In the genomic region with DNA sequence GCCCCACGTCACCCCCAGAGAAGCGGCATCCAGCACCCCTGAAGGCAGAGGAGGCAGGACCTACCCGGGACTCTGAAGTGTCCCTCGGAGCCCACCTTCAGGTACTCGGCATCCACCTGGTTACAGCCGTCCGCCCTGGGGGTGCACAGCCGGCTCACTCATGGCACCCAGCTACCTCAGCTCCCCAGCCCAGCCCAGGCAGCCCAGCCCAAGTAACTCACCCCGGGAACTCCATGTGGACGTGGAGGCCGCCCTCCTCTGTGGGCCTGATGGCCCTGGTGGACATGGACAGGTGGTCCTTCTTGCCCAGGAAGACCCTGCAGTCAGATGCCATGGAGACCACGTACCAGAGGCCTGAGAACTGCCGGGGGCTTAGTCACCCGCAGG, we compare ENCODE assay signal across 19 cellular contexts. TPM values are rescaled to one million over a fixed set of nuclear protein-coding genes. Genes with fewer than 3 reads are reported as not detected.
DNase-seq lines count a peak whose midpoint lies in the region; TF ChIP-seq lines count a peak whose summit lies in the region.
"Had no signal": no experiment of that assay in that cellular context is flagged by ENCODE, and none has a peak within 500 bp of the region (broad histone marks: within the 10 kb centered on the region; RNA-seq: fewer than 3 reads in every experiment).

No MANE protein-coding gene starts in this region.

- peak; percentile 41 for DNase-seq in H9
- peak; percentile 5 for DNase-seq in epidermal melanocyte (ENCODE audit: insufficient read length, low spot score)
- no peak for DNase-seq in trophoblast cell
- no peak for DNase-seq in activated CD4-positive, alpha-beta T cell treated with anti-CD3 and anti-CD28 coated beads for 48 hours
- no peak for DNase-seq in NCI-H1930 (lab: John Stamatoyannopoulos, UW)
- DNase-seq: amniotic stem cell, DMS79 treated with DMSO at 0.1 percent for 48 hours had no signal

- H3K9ac ChIP-seq in H9 (ENCODE audit: extremely low read depth, insufficient read length, low read length): no peak overlapping the region
- no peak overlapping the region for H3K9ac ChIP-seq in trophoblast cell (ENCODE audit: low read length)

- H3K4me3 ChIP-seq in trophoblast cell (ENCODE audit: low read depth, low read length): no peak overlapping the region
- H3K4me3 ChIP-seq: HAP-1, lower lobe of right lung, SJSA1, smooth muscle cell, tibial nerve had no signal

- H3K4me1 ChIP-seq in H9 (ENCODE audit: insufficient read depth, low read length) (no peaks in the 10 kb centered on the region), trophoblast cell (ENCODE audit: control insufficient read depth in 1 of 2, insufficient read depth in 2 of 2, low read length in 2 of 2) (peaks cover 10 to 12% of the 10 kb centered on the region in 2 experiments)
- H3K4me1 ChIP-seq: lower lobe of right lung, SJSA1 had no signal

- H2AK5ac ChIP-seq in H9 (ENCODE audit: insufficient read length, low read length): no peak overlapping the region
- H2AK5ac ChIP-seq in trophoblast cell (ENCODE audit: low read length): peak overlapping the region; percentile 17

- no peaks in the 10 kb centered on the region for H3K9me3 ChIP-seq in H9 (ENCODE audit: control insufficient read depth, low read depth, low read length)
- H3K9me3 ChIP-seq in trophoblast cell (ENCODE audit: insufficient read depth, low read depth, low read length): peaks cover 7% of the 10 kb centered on the region
- H3K9me3 ChIP-seq: HAP-1, lower lobe of right lung, neutrophil, SJSA1, tibial nerve had no signal

- no peak for TF ChIP-seq CTCF in H9 (conservative IDR thresholded peaks at IDR 0.05)

- H2BK5ac ChIP-seq in H9 (ENCODE audit: insufficient read length, low read length): no peak overlapping the region
- no peak overlapping the region for H2BK5ac ChIP-seq in trophoblast cell (ENCODE audit: low read depth, low read length, poor library complexity)

- no peak overlapping the region for H2AFZ ChIP-seq in H9 (ENCODE audit: low read length)
- no peak overlapping the region for H2AFZ ChIP-seq in trophoblast cell (ENCODE audit: insufficient read depth, low read length, poor library complexity)

- no peak overlapping the region for H4K12ac ChIP-seq in trophoblast cell (ENCODE audit: low read depth, low read length)

- H2BK15ac ChIP-seq in H9 (ENCODE audit: low read depth, low read length): no peak overlapping the region

- no peak overlapping the region for H4K91ac ChIP-seq in H9 (ENCODE audit: insufficient read length, low read depth, low read length)
- peak overlapping the region; percentile 45 for H4K91ac ChIP-seq in trophoblast cell (ENCODE audit: low read depth, low read length)

- peaks cover 18% of the 10 kb centered on the region for H3K27me3 Mint-ChIP-seq in H9 (ENCODE audit: low read depth)

- H3K4me3 Mint-ChIP-seq in H9: no peak overlapping the region
- H3K4me3 Mint-ChIP-seq: dendritic cell treated with granulocyte-macrophage colony-stimulating factor and Interleukin-4, amounts not matched to agents 40 ng/mL and 50 ng/mL, for 4 days; stimulated activated naive CD8-positive, alpha-beta T cell treated with anti-CD3 and anti-CD28 coated beads, Interleukin-15, Interleukin-2, amounts not matched to agents 100 ng/mL and 50 ng/mL, for 24 hours; T-helper 17 cell had no signal

- no peak overlapping the region for H3K56ac ChIP-seq in H9 (ENCODE audit: insufficient read length, low read depth, low read length)

- H3K23me2 ChIP-seq in H9 (ENCODE audit: insufficient read length, low read depth, low read length, poor library complexity, severe bottlenecking): no peaks in the 10 kb centered on the region

- H3K4ac ChIP-seq in H9 (ENCODE audit: low read depth, low read length): no peak overlapping the region
- H3K4ac ChIP-seq in trophoblast cell (ENCODE audit: low read depth, low read length): no peak overlapping the region

- H3T11ph ChIP-seq in H9 (ENCODE audit: low read length): no peak overlapping the region

- no peaks in the 10 kb centered on the region; a peak in 1 of 7 replicates for H3K36me3 Mint-ChIP-seq in H9 (ENCODE audit: insufficient read depth in 1 of 3, low read depth in 3 of 3)

- H4K20me1 ChIP-seq in H9 (ENCODE audit: control insufficient read depth, insufficient read depth, insufficient read length): no peaks in the 10 kb centered on the region

- H4K8ac ChIP-seq in H9 (replicated peaks; ENCODE audit: insufficient read length, low read depth, low read length): no peak overlapping the region
- H4K8ac ChIP-seq in trophoblast cell (ENCODE audit: low read depth, low read length): no peak overlapping the region

- H3K79me1 ChIP-seq in H9 (ENCODE audit: insufficient read depth, low read depth, low read length, poor library complexity, severe bottlenecking) (no peaks in the 10 kb centered on the region), trophoblast cell (ENCODE audit: low read length) (peaks cover 4% of the 10 kb centered on the region)

- H3K79me2 ChIP-seq in H9 (ENCODE audit: insufficient read depth, low read length) (no peaks in the 10 kb centered on the region), trophoblast cell (ENCODE audit: control insufficient read depth, insufficient read depth, low read length, poor library complexity) (no peaks in the 10 kb centered on the region)

- no peak overlapping the region for H3K27ac ChIP-seq in H9 (ENCODE audit: insufficient read length, low read depth, low read length)
- no peak overlapping the region for H3K27ac ChIP-seq in trophoblast cell (ENCODE audit: low read depth, low read length)
- H3K27ac ChIP-seq: lower lobe of right lung, neutrophil, SJSA1, tibial nerve, VCaP had no signal

- no peak overlapping the region for H4K5ac ChIP-seq in H9 (ENCODE audit: insufficient read length, low read depth, low read length)

- H2BK12ac ChIP-seq in H9 (ENCODE audit: insufficient read length, low read depth, low read length) (no peak overlapping the region), trophoblast cell (ENCODE audit: low read length) (no peak overlapping the region)

- H2BK120ac ChIP-seq in H9 (ENCODE audit: low read depth, low read length, poor library complexity, severe bottlenecking) (no peak overlapping the region), trophoblast cell (ENCODE audit: insufficient read depth, low read length, poor library complexity) (no peak overlapping the region)

- no peak overlapping the region for H3K23ac ChIP-seq in H9 (ENCODE audit: insufficient read length, low read depth, low read length)
- H3K23ac ChIP-seq in trophoblast cell (ENCODE audit: low read length): no peak overlapping the region

- H3K4me2 ChIP-seq in H9 (ENCODE audit: insufficient read depth, insufficient read length, low read length) (no peak overlapping the region), trophoblast cell (ENCODE audit: low read length) (no peak overlapping the region)
- H3K4me2 ChIP-seq: smooth muscle cell had no signal

- H3K27me3 ChIP-seq in H9 (ENCODE audit: insufficient read depth, low read length) (no peaks in the 10 kb centered on the region), trophoblast cell (ENCODE audit: insufficient read depth, low read length) (no peaks in the 10 kb centered on the region)

- H3K18ac ChIP-seq in H9 (ENCODE audit: insufficient read length, low read depth, low read length) (no peak overlapping the region), trophoblast cell (ENCODE audit: low read length) (no peak overlapping the region)

- H3K9me3 Mint-ChIP-seq in H9: peaks cover 0 to 5% of the 10 kb centered on the region in 2 experiments; a peak in 1 of 5 replicates
- H3K9me3 Mint-ChIP-seq: dendritic cell treated with granulocyte-macrophage colony-stimulating factor and Interleukin-4, amounts not matched to agents 40 ng/mL and 50 ng/mL, for 4 days; stimulated activated naive CD8-positive, alpha-beta T cell treated with anti-CD3 and anti-CD28 coated beads, Interleukin-15, Interleukin-2, amounts not matched to agents 100 ng/mL and 50 ng/mL, for 24 hours had no signal

- H3K36me3 ChIP-seq in trophoblast cell (ENCODE audit: control insufficient read depth in 1 of 2, insufficient read depth in 2 of 2, low read length in 2 of 2): no peaks in the 10 kb centered on the region
- H3K36me3 ChIP-seq: HAP-1, lower lobe of right lung, neutrophil, SJSA1, tibial nerve had no signal

- H3K4me1 Mint-ChIP-seq in H9: peaks cover 15 to 28% of the 10 kb centered on the region in 2 experiments

- H3K14ac ChIP-seq in H9 (ENCODE audit: insufficient read depth, low read length): no peak overlapping the region
- no peak overlapping the region for H3K14ac ChIP-seq in trophoblast cell (ENCODE audit: low read length)

- no peak overlapping the region for H3K27ac Mint-ChIP-seq in H9
- H3K27ac Mint-ChIP-seq: dendritic cell treated with granulocyte-macrophage colony-stimulating factor and Interleukin-4, amounts not matched to agents 40 ng/mL and 50 ng/mL, for 4 days; stimulated activated naive CD8-positive, alpha-beta T cell treated with anti-CD3 and anti-CD28 coated beads, Interleukin-15, Interleukin-2, amounts not matched to agents 100 ng/mL and 50 ng/mL, for 24 hours; T-helper 17 cell had no signal

- H2BK20ac ChIP-seq in H9 (ENCODE audit: low read depth, low read length, poor library complexity, severe bottlenecking): no peak overlapping the region

- no CpG with 5 or more reads among the region's 14 CpGs for WGBS in H9 (ENCODE audit: extremely low coverage, insufficient read length, low lambda C conversion rate)
- WGBS in trophoblast cell (ENCODE audit: extremely low coverage, insufficient coverage, insufficient read length): no CpG with 5 or more reads among the region's 14 CpGs

RNA-seq across cellular contexts. Expression of gene LCN15, which starts 0.7 kb away (rescaled TPM):
- total RNA-seq in H9 (2021): 0.61 TPM in 1 of 2 replicates, not detected in the other
- polyA plus RNA-seq in trophoblast cell (2013): 0.08 and 0.19 TPM in 2 replicates
- total RNA-seq: HT1080, LHCN-M2, lower lobe of right lung, SJSA1, smooth muscle cell, T-helper 17 cell, tibial nerve had no signal
- polyA plus RNA-seq: smooth muscle cell had no signal

RNA-seq across cellular contexts. Expression of gene LCN8, which starts 5.6 kb away (rescaled TPM):
- total RNA-seq in H9 (2021): not detected in 2 replicates
- 0.03 TPM in 1 of 2 replicates, not detected in the other for polyA plus RNA-seq in trophoblast cell (2013)
- total RNA-seq: HT1080, LHCN-M2, lower lobe of right lung, SJSA1, smooth muscle cell had no signal
- polyA plus RNA-seq: smooth muscle cell had no signal

RNA-seq across cellular contexts. Expression of gene LCN6, which starts 15.3 kb away (rescaled TPM):
- total RNA-seq in H9 (2021): not detected in 2 replicates
- polyA plus RNA-seq in trophoblast cell (2013): not detected in 2 replicates
- total RNA-seq: HT1080, LHCN-M2, SJSA1, smooth muscle cell, T-helper 17 cell had no signal
- polyA plus RNA-seq: smooth muscle cell had no signal

RNA-seq across cellular contexts. Expression of gene LCN10, which starts 20.9 kb away (rescaled TPM):
- total RNA-seq in H9 (2021): 0.75 and 1.5 TPM in 2 replicates
- polyA plus RNA-seq in trophoblast cell (2013): 0.03 and 0.06 TPM in 2 replicates
- total RNA-seq: HT1080, LHCN-M2, SJSA1, smooth muscle cell had no signal
- polyA plus RNA-seq: smooth muscle cell had no signal

RNA-seq across cellular contexts. Expression of gene TMEM141, which starts 27.5 kb away (rescaled TPM):
- 55.2 and 58.9 TPM in 2 replicates for total RNA-seq in H9 (2021)
- polyA plus RNA-seq in trophoblast cell (2013): 82.7 and 84.5 TPM in 2 replicates

Comparison
In these comparisons a context has a peak if more than half of its experiments do, and no peak if none do; other contexts are left out.
1. DNase-seq: peak in H9 (single experiment) and epidermal melanocyte (single experiment); none in trophoblast cell (0 of 2), activated CD4-positive, alpha-beta T cell treated with anti-CD3 and anti-CD28 coated beads for 48 hours (single experiment) and NCI-H1930 (0 of 2).